Comparison of ENCODE assay signal across 13 cellular contexts in the genomic region with DNA sequence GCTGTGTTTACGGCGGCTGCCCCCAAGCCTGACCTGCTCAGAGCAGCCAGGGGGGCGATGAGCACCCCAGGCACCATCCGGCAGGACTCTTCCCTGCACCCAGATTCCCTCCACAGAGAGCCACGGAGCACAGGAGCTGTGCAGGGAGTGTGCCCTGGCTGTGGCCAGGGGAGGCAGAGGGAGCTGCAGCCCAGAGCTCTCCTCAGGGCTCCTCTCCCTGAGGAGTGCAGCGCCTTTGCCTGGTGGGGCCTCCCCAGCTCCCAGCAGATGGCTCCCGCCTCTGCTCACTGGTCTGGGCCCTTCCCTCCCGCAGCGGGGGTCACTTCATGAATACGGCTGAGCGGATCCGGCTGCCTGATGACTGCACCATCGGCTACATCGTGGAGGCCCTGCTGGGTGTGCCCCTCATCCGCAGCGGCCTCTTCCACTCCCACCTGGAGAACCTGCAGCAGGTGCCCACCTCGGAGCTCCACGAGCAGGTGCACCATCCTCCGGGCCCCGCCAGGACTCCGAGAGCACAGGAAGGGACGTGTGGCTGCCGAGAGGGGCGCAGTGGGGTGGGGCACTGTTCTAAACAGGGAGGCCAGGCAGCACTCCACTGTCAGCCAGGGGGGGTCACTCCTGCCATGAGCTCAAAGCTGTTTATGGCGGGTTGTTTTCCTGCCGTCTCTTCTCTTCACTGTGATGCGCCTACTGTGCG. TPM values are rescaled to one million over a fixed set of nuclear protein-coding genes. Genes with fewer than 3 reads are reported as not detected.
DNase-seq lines count a peak whose midpoint lies in the region; ATAC-seq and TF ChIP-seq lines count a peak whose summit lies in the region.
"Had no signal": no experiment of that assay in that cellular context is flagged by ENCODE, and none has a peak within 500 bp of the region (broad histone marks: within the 10 kb centered on the region; RNA-seq: fewer than 3 reads in every experiment).

No MANE protein-coding gene starts in this region.

- H4K20me1 ChIP-seq in PC-3 (ENCODE audit: low read length): no peaks in the 10 kb centered on the region

- peaks cover 8% of the 10 kb centered on the region; the same call in 1 of the 2 replicates for H3K79me2 ChIP-seq in PC-3 (ENCODE audit: low read length)

- peak; percentile 9 for DNase-seq in stimulated activated naive CD8-positive, alpha-beta T cell treated with anti-CD3 and anti-CD28 coated beads, Interleukin-15, Interleukin-2, amounts not matched to agents 100 U/mL and 50 U/mL, for 24 hours
- no peak for DNase-seq in stimulated activated naive CD8-positive, alpha-beta T cell treated with anti-CD3 and anti-CD28 coated beads, Interleukin-15, amount 100 ng/mL, for 72 hours
- DNase-seq in NCI-H774 (lab: John Stamatoyannopoulos, UW) (peak; percentile 18), left kidney (ENCODE audit: low read depth, low spot score) (peak; percentile 69), PC-3 (no peak), ACHN (no peak), foreskin keratinocyte (no peak)
- no peak for DNase-seq in stimulated activated naive CD4-positive, alpha-beta T cell (lab: John Stamatoyannopoulos, UW)
- DNase-seq: foreskin melanocyte; SK-N-SH; stimulated activated CD4-positive, alpha-beta T cell treated with anti-CD3 and anti-CD28 coated beads, Interleukin-15, amount 100 ng/mL, for 24 hours had no signal

- no peaks in the 10 kb centered on the region for H3K27me3 Mint-ChIP-seq in stimulated activated naive CD8-positive, alpha-beta T cell treated with anti-CD3 and anti-CD28 coated beads, Interleukin-15, amount 100 ng/mL, for 72 hours

- H3K9ac ChIP-seq in PC-3 (ENCODE audit: low read length): no peak overlapping the region
- H3K9ac ChIP-seq: SK-N-SH had no signal

- peak overlapping the region in 1 of 2 donors; percentile 93 for H3K27ac Mint-ChIP-seq in stimulated activated naive CD8-positive, alpha-beta T cell treated with anti-CD3 and anti-CD28 coated beads, Interleukin-15, amount 100 ng/mL, for 72 hours

- POLR2A ChIA-PET in PC-3 (lab: Charles Lee; ENCODE audit: unreplicated experiment): no interaction called here

- H3K9me3 ChIP-seq in PC-3 (ENCODE audit: low read length): no peaks in the 10 kb centered on the region
- H3K9me3 ChIP-seq: SK-N-SH had no signal

- H3K36me3 ChIP-seq in PC-3 (ENCODE audit: low read depth, low read length): no peaks in the 10 kb centered on the region

- CTCF ChIA-PET in PC-3 (lab: Charles Lee): no interaction called here

- intact Hi-C loops in PC-3 (cut with micrococcal nuclease): loop anchor here (2.0 kb wide), 1 partner anchor 29 kb away; a partner anchor contains a TSS

- no peak overlapping the region for H3K27ac ChIP-seq in PC-3 (ENCODE audit: low read length)
- H3K27ac ChIP-seq in foreskin keratinocyte: no peak overlapping the region

- in situ Hi-C loops in ACHN (cut with HindIII; ENCODE audit: low pct_ligation_motif_present, low pct_unique_long_range_greater_than_20kb, low sequenced_read_pairs): no loop called here

- H3K9me2 ChIP-seq in PC-3 (replicated peaks; ENCODE audit: low read length): no peaks in the 10 kb centered on the region
- H3K9me2 ChIP-seq: SK-N-SH had no signal

- H3K4me2 ChIP-seq in PC-3 (ENCODE audit: low read length): no peak overlapping the region
- H3K4me2 ChIP-seq: SK-N-SH had no signal

- no peaks in the 10 kb centered on the region for H3K9me3 Mint-ChIP-seq in stimulated activated naive CD8-positive, alpha-beta T cell treated with anti-CD3 and anti-CD28 coated beads, Interleukin-15, amount 100 ng/mL, for 72 hours

- H2AFZ ChIP-seq in PC-3 (ENCODE audit: low read length): no peak overlapping the region

- no peak overlapping the region for H3K4me3 ChIP-seq in PC-3 (ENCODE audit: low read length)

- H3K4me3 Mint-ChIP-seq in stimulated activated naive CD8-positive, alpha-beta T cell treated with anti-CD3 and anti-CD28 coated beads, Interleukin-15, amount 100 ng/mL, for 72 hours: no peak overlapping the region

- no TSS peak for BruUV-seq in PC-3 (replicated peaks; lab: Mats Ljungman, UMichigan)

- no peak for ATAC-seq in stimulated activated naive CD8-positive, alpha-beta T cell treated with anti-CD3 and anti-CD28 coated beads, Interleukin-15, Interleukin-2, amounts not matched to agents 100 U/mL and 50 U/mL, for 24 hours
- ATAC-seq in stimulated activated naive CD8-positive, alpha-beta T cell treated with anti-CD3 and anti-CD28 coated beads, Interleukin-15, amount 100 ng/mL, for 72 hours: no peak
- ATAC-seq in PC-3 (no peak), foreskin keratinocyte (no peak)

- no peak for TF ChIP-seq CTCF in PC-3 (conservative IDR thresholded peaks at IDR 0.05; ENCODE audit: low read depth, low read length)
- no peak for TF ChIP-seq CTCF in foreskin keratinocyte (conservative IDR thresholded peaks at IDR 0.05)

- H3K27me3 ChIP-seq in PC-3 (ENCODE audit: low read length): no peaks in the 10 kb centered on the region
- H3K27me3 ChIP-seq in foreskin keratinocyte: no peaks in the 10 kb centered on the region

- H3F3A ChIP-seq in PC-3 (ENCODE audit: low read length, unreplicated experiment): peaks cover 8% of the 10 kb centered on the region

- peaks cover 95% of the 10 kb centered on the region for H3K4me1 Mint-ChIP-seq in stimulated activated naive CD8-positive, alpha-beta T cell treated with anti-CD3 and anti-CD28 coated beads, Interleukin-15, amount 100 ng/mL, for 72 hours

- H3K4me1 ChIP-seq in PC-3 (ENCODE audit: insufficient read depth, low read length) (peaks cover 77% of the 10 kb centered on the region), foreskin keratinocyte (peaks cover 45% of the 10 kb centered on the region)

RNA-seq across cellular contexts. Expression of a gene that starts 6.5 kb away (rescaled TPM):
- total RNA-seq in PC-3 (2014; rRNA removed) (4.8 and 7.7 TPM in 2 replicates), foreskin keratinocyte (17.7 and 21.5 TPM in 2 replicates)
- 15.9 and 17.6 TPM in 2 replicates for polyA plus RNA-seq in foreskin keratinocyte

RNA-seq across cellular contexts. Expression of a gene that starts 29.2 kb away (rescaled TPM):
- 65.2 and 76.3 TPM in 2 replicates for total RNA-seq in PC-3 (2014; rRNA removed)
- total RNA-seq in foreskin keratinocyte: 23.7 and 26.6 TPM in 2 replicates
- 26.6 and 27.2 TPM in 2 replicates for polyA plus RNA-seq in foreskin keratinocyte

RNA-seq across cellular contexts. Expression of a gene that starts 32.7 kb away (rescaled TPM):
- total RNA-seq in PC-3 (2014; rRNA removed): 9.7 and 24.7 TPM in 2 replicates
- total RNA-seq in foreskin keratinocyte: 12.2 and 13.2 TPM in 2 replicates
- 6.6 and 6.9 TPM in 2 replicates for polyA plus RNA-seq in foreskin keratinocyte

RNA-seq across cellular contexts. Expression of a gene that starts 49.9 kb away (rescaled TPM):
- total RNA-seq in PC-3 (2014; rRNA removed): not detected in 2 replicates
- not detected in 2 replicates for total RNA-seq in foreskin keratinocyte
- not detected in 2 replicates for polyA plus RNA-seq in foreskin keratinocyte
- total RNA-seq: cardiac septum, lung microvascular endothelial cell had no signal
- polyA plus RNA-seq: SK-N-SH had no signal

Comparison
In these comparisons a context has a peak if more than half of its experiments do, and no peak if none do; other contexts are left out.
1. DNase-seq: peak in stimulated activated naive CD8-positive, alpha-beta T cell treated with anti-CD3 and anti-CD28 coated beads, Interleukin-15, Interleukin-2, amounts not matched to agents 100 U/mL and 50 U/mL, for 24 hours (single experiment), NCI-H774 (single experiment) and left kidney (single experiment); none in stimulated activated naive CD8-positive, alpha-beta T cell treated with anti-CD3 and anti-CD28 coated beads, Interleukin-15, amount 100 ng/mL, for 72 hours (0 of 2), PC-3 (single experiment), ACHN (single experiment), foreskin keratinocyte (0 of 2) and stimulated activated naive CD4-positive, alpha-beta T cell (0 of 6).